Comparison of ENCODE assay signal across 1 cellular context in genomic region chr12:2054091-2055018, GRCh38.
TF ChIP-seq lines count a peak whose summit lies in the region.

No MANE protein-coding gene starts in this region.

TF ChIP-seq in HepG2, 621 proteins besides CTCF, POLR2A, EP300 and RAD21:
- TF ChIP-seq NFE2L2 (IDR thresholded peaks at IDR 0.05; ENCODE audit: low read length) (no peak), ZNF17 (CRISPR knock-in tag; IDR thresholded peaks at IDR 0.05) (no peak), POLR2AphosphoS2 (IDR thresholded peaks at IDR 0.05; ENCODE audit: low read depth, low read length) (no peak), ZZZ3 (CRISPR knock-in tag; IDR thresholded peaks at IDR 0.05; ENCODE audit: borderline replicate concordance) (no peak), ARID3A (IDR thresholded peaks at IDR 0.05; ENCODE audit: low read depth, low read length) (no peak), NFKBIZ (CRISPR knock-in tag; IDR thresholded peaks at IDR 0.05) (no peak), ZNF652 (CRISPR knock-in tag; IDR thresholded peaks at IDR 0.05; ENCODE audit: borderline replicate concordance, low read depth) (no peak), CHD4 (IDR thresholded peaks at IDR 0.05; ENCODE audit: borderline replicate concordance, low read length) (no peak), FOXC1 (CRISPR knock-in tag; IDR thresholded peaks at IDR 0.05; ENCODE audit: borderline replicate concordance) (no peak), PBX3 (CRISPR knock-in tag; IDR thresholded peaks at IDR 0.05; ENCODE audit: borderline replicate concordance) (no peak), MXD3 (CRISPR knock-in tag; IDR thresholded peaks at IDR 0.05) (no peak), SP1 (IDR thresholded peaks at IDR 0.05) (no peak), SP1 (CRISPR knock-in tag; IDR thresholded peaks at IDR 0.05) (no peak)
